ENCODE assay signal across 22 cellular contexts in the genomic region with DNA sequence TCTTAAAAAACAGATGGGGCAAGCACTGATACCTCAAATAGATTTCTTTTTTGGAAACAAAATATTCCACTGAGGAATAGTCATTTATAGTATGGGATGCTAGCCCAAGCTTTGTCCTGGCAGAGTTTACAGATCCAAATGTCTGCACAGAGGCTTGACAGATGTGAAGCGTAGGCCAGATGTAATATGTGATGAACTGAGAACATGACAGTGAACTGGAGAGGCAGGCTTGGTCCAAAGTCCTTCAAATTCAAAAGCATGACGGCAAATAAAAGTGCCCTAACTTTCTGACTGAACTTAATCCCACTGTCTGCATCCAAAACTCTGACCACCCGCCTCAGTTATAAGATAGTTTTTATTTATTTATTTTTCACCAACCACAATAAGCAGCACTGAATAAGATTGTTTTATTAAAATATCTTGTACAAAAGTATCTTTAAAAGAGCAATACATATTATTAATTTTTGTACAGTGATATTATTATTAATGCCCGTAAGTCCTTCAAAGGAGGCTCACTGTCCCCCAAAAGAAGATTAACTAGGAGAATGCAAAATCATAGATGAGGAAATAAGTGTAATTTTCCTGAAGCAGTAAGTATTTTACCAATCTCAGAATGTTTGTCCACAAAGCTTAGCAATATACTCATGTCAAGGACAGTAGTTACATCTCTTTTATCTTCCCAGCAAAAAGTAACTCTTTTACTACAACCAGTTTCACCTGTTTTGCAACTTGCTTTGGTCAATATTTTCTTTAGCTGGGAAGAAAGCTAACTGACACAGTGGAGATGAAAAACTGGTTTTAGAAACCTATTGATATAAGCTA.
"Had no signal": no experiment of that assay in that cellular context is flagged by ENCODE, and none has a peak within 500 bp of the region (broad histone marks: within the 10 kb centered on the region; RNA-seq: fewer than 3 reads in every experiment).

No MANE protein-coding gene starts in this region.

- H3K4me1 ChIP-seq: right atrium auricular region had no signal

- H3K9me3 ChIP-seq: gastrocnemius medialis, heart left ventricle, right atrium auricular region, stomach had no signal

- H3K36me3 Mint-ChIP-seq: activated CD4-positive, alpha-beta memory T cell treated with anti-CD3 and anti-CD28 coated beads for 36 hours; activated naive CD8-positive, alpha-beta T cell treated with anti-CD3 and anti-CD28 coated beads, Interleukin-2, amount 10 ng/mL, durations not matched to agents 7 days and 5 days; brain; naive B cell had no signal

- H3K27ac Mint-ChIP-seq: activated B cell treated with CpG ODN at 0.5 μM for 24 hours; activated CD4-positive, alpha-beta memory T cell treated with anti-CD3 and anti-CD28 coated beads for 36 hours; activated naive CD8-positive, alpha-beta T cell treated with anti-CD3 and anti-CD28 coated beads, Interleukin-2, amount 10 ng/mL, durations not matched to agents 7 days and 5 days; activated T-helper 17 cell treated with anti-CD3 and anti-CD28 coated beads, Interleukin-2, amount 50 U/mL, for 72 hours; brain; memory B cell; naive B cell; T-helper 2 cell treated with Interferon-gamma antibody and Interleukin-4, amounts not matched to agents 5 μg/mL and 100 μg/mL, for 36 hours had no signal

- H3K9me3 Mint-ChIP-seq: activated B cell treated with CpG ODN at 0.5 μM for 24 hours; activated CD4-positive, alpha-beta memory T cell treated with anti-CD3 and anti-CD28 coated beads for 36 hours; activated naive CD8-positive, alpha-beta T cell treated with anti-CD3 and anti-CD28 coated beads, Interleukin-2, amount 10 ng/mL, durations not matched to agents 7 days and 5 days; activated T-helper 17 cell treated with anti-CD3 and anti-CD28 coated beads, Interleukin-2, amount 50 U/mL, for 72 hours; brain; central memory CD8-positive, alpha-beta T cell; memory B cell; naive B cell; neural crest cell; T-helper 2 cell treated with Interferon-gamma antibody and Interleukin-4, amounts not matched to agents 5 μg/mL and 100 μg/mL, for 36 hours had no signal

- ATAC-seq: activated T-helper 17 cell treated with anti-CD3 and anti-CD28 coated beads, Interleukin-2, amount 50 U/mL, for 72 hours; gastrocnemius medialis; heart left ventricle; left ventricle myocardium superior had no signal

- H3K27me3 ChIP-seq: gastrocnemius medialis, heart left ventricle, right atrium auricular region, stomach had no signal

- H3K4me1 Mint-ChIP-seq: activated B cell treated with CpG ODN at 0.5 μM for 24 hours; activated naive CD8-positive, alpha-beta T cell treated with anti-CD3 and anti-CD28 coated beads, Interleukin-2, amount 10 ng/mL, durations not matched to agents 7 days and 5 days; activated T-helper 17 cell treated with anti-CD3 and anti-CD28 coated beads, Interleukin-2, amount 50 U/mL, for 72 hours; brain had no signal

- DNase-seq: activated B cell treated with CpG ODN at 0.5 μM for 24 hours; activated CD4-positive, alpha-beta memory T cell treated with anti-CD3 and anti-CD28 coated beads for 36 hours; activated CD4-positive, alpha-beta T cell treated with anti-CD3 and anti-CD28 coated beads for 4 hours; activated naive CD4-positive, alpha-beta T cell treated with Interleukin-2 at 50 U/mL for 16 hours; activated naive CD8-positive, alpha-beta T cell treated with anti-CD3 and anti-CD28 coated beads, Interleukin-2, amount 10 ng/mL, durations not matched to agents 7 days and 5 days; amygdala; effector CD4-positive, alpha-beta T cell; gastrocnemius medialis; heart left ventricle; left ventricle myocardium superior; naive B cell; stimulated activated CD4-positive, alpha-beta T cell treated with anti-CD3 and anti-CD28 coated beads, Interleukin-2, amount 100 ng/mL, for 24 hours; stomach had no signal

- H3K27ac ChIP-seq: coronary artery, gastrocnemius medialis, heart left ventricle, right atrium auricular region, stomach had no signal

- H3K4me3 ChIP-seq: coronary artery, gastrocnemius medialis, heart left ventricle, right atrium auricular region, stomach had no signal

- H3K4me3 Mint-ChIP-seq: activated B cell treated with CpG ODN at 0.5 μM for 24 hours; activated CD4-positive, alpha-beta memory T cell treated with anti-CD3 and anti-CD28 coated beads for 36 hours; activated naive CD8-positive, alpha-beta T cell treated with anti-CD3 and anti-CD28 coated beads, Interleukin-2, amount 10 ng/mL, durations not matched to agents 7 days and 5 days; activated T-helper 17 cell treated with anti-CD3 and anti-CD28 coated beads, Interleukin-2, amount 50 U/mL, for 72 hours; brain; central memory CD8-positive, alpha-beta T cell; memory B cell; naive B cell; neural crest cell; T-helper 2 cell treated with Interferon-gamma antibody and Interleukin-4, amounts not matched to agents 5 μg/mL and 100 μg/mL, for 36 hours had no signal

- H3K36me3 ChIP-seq: gastrocnemius medialis, heart left ventricle, right atrium auricular region had no signal

- FAIRE-seq: TTC549 had no signal
